ENCODE assay signal across 12 cellular contexts in genomic region chr10:119138341-119139306, GRCh38. TPM values are rescaled to one million over a fixed set of nuclear protein-coding genes. Genes with fewer than 3 reads are reported as not detected.
DNase-seq lines count a peak whose midpoint lies in the region; ATAC-seq and TF ChIP-seq lines count a peak whose summit lies in the region.
"Had no signal": no experiment of that assay in that cellular context is flagged by ENCODE, and none has a peak within 500 bp of the region (broad histone marks: within the 10 kb centered on the region; RNA-seq: fewer than 3 reads in every experiment).

No MANE protein-coding gene starts in this region.

- no peak overlapping the region for H2BK20ac ChIP-seq in H9 (ENCODE audit: low read depth, low read length, poor library complexity, severe bottlenecking)

- no peaks in the 10 kb centered on the region for H4K20me1 ChIP-seq in H9 (ENCODE audit: control insufficient read depth, insufficient read depth, insufficient read length)

- H3T11ph ChIP-seq in H9 (ENCODE audit: low read length), result no peak overlapping the region

- no peaks in the 10 kb centered on the region for H3K27me3 Mint-ChIP-seq in activated CD4-positive, alpha-beta T cell treated with anti-CD3 and anti-CD28 coated beads, Interleukin-2, amount 10 ng/mL, durations not matched to agents 7 days and 5 days
- H3K27me3 Mint-ChIP-seq in H9 (ENCODE audit: low read depth), result no peaks in the 10 kb centered on the region; the same call in 1 of the 2 replicates
- H3K27me3 Mint-ChIP-seq in T-cell, result no peaks in the 10 kb centered on the region
- H3K27me3 Mint-ChIP-seq: stimulated activated memory B cell treated with anti-CD40 and anti-IgM and Interleukin-4, amounts not matched to agents 10 μg/mL and 1 μg/mL and 100 μg/mL, for 72 hours had no signal

- H4K8ac ChIP-seq in H9 (replicated peaks; ENCODE audit: insufficient read length, low read depth, low read length), result no peak overlapping the region

- H3K9me3 ChIP-seq in H9 (ENCODE audit: control insufficient read depth, low read depth, low read length) (no peaks in the 10 kb centered on the region), mucosa of descending colon (no peaks in the 10 kb centered on the region)
- H3K9me3 ChIP-seq: SJSA1 had no signal

- H3K4me1 ChIP-seq in H9 (ENCODE audit: insufficient read depth, low read length) (no peaks in the 10 kb centered on the region), mucosa of descending colon (ENCODE audit: low read depth) (no peaks in the 10 kb centered on the region)
- H3K4me1 ChIP-seq: SJSA1 had no signal

- peak overlapping the region; percentile 75 for H3K27ac Mint-ChIP-seq in activated CD4-positive, alpha-beta T cell treated with anti-CD3 and anti-CD28 coated beads, Interleukin-2, amount 10 ng/mL, durations not matched to agents 7 days and 5 days
- H3K27ac Mint-ChIP-seq in H9 (peak overlapping the region in 2 of 3 experiments; percentile 32 to 69; a peak in 2 of 7 replicates), T-cell (peak overlapping the region; percentile 10 to 78)
- H3K27ac Mint-ChIP-seq: stimulated activated memory B cell treated with anti-CD40 and anti-IgM and Interleukin-4, amounts not matched to agents 10 μg/mL and 1 μg/mL and 100 μg/mL, for 72 hours had no signal

- no CpG with 5 or more reads among the region's 17 CpGs for WGBS in H9 (ENCODE audit: extremely low coverage, insufficient read length, low lambda C conversion rate)

- intact Hi-C loops in mucosa of descending colon (cut with DNase I, micrococcal nuclease), result no loop called here

- no peak overlapping the region for H3K4me3 ChIP-seq in mucosa of descending colon
- H3K4me3 ChIP-seq: SJSA1 had no signal

- no peak overlapping the region for H4K91ac ChIP-seq in H9 (ENCODE audit: insufficient read length, low read depth, low read length)

- CTCF ChIA-PET in activated CD4-positive, alpha-beta T cell treated with anti-CD3 and anti-CD28 coated beads, Interleukin-2, amount 10 ng/mL, durations not matched to agents 7 days and 5 days (lab: Charles Lee), result interaction anchor here (0.6 to 1.6 kb wide), 4 partner anchors 19 to 361 kb away, joined by 3 to 4 read pairs (median 3); no protein-coding TSS in a partner anchor
- CTCF ChIA-PET in T-cell (lab: Charles Lee), result interaction anchor here (0.6 to 0.7 kb wide), 5 partner anchors 23 to 625 kb away, joined by 3 to 7 read pairs (median 3); no protein-coding TSS in a partner anchor

- H3K4me1 Mint-ChIP-seq in activated CD4-positive, alpha-beta T cell treated with anti-CD3 and anti-CD28 coated beads, Interleukin-2, amount 10 ng/mL, durations not matched to agents 7 days and 5 days, result peaks cover 40% of the 10 kb centered on the region
- H3K4me1 Mint-ChIP-seq in H9 (no peaks in the 10 kb centered on the region), T-cell (peaks cover 11 to 14% (median 11%) of the 10 kb centered on the region in 3 donors)
- H3K4me1 Mint-ChIP-seq: stimulated activated memory B cell treated with anti-CD40 and anti-IgM and Interleukin-4, amounts not matched to agents 10 μg/mL and 1 μg/mL and 100 μg/mL, for 72 hours had no signal

- no peak overlapping the region for H2BK12ac ChIP-seq in H9 (ENCODE audit: insufficient read length, low read depth, low read length)

- peaks cover 32% of the 10 kb centered on the region for H3K36me3 Mint-ChIP-seq in activated CD4-positive, alpha-beta T cell treated with anti-CD3 and anti-CD28 coated beads, Interleukin-2, amount 10 ng/mL, durations not matched to agents 7 days and 5 days (ENCODE audit: low read depth)
- peaks cover 5 to 28% (median 19%) of the 10 kb centered on the region in 3 experiments; a peak in 6 of 7 replicates for H3K36me3 Mint-ChIP-seq in H9 (ENCODE audit: insufficient read depth in 1 of 3, low read depth in 3 of 3)
- peaks cover 31% of the 10 kb centered on the region for H3K36me3 Mint-ChIP-seq in T-cell

- no peak overlapping the region for H3K9ac ChIP-seq in H9 (ENCODE audit: extremely low read depth, insufficient read length, low read length)

- POLR2A ChIA-PET in activated CD4-positive, alpha-beta T cell treated with anti-CD3 and anti-CD28 coated beads, Interleukin-2, amount 10 ng/mL, durations not matched to agents 7 days and 5 days (lab: Charles Lee), result no interaction called here
- POLR2A ChIA-PET in T-cell (lab: Charles Lee), result no interaction called here

- H3K23ac ChIP-seq in H9 (ENCODE audit: insufficient read length, low read depth, low read length), result no peak overlapping the region

- ATAC-seq in T-cell (replicated peaks in 1 of 4), result no peak
- peak; percentile 15 for ATAC-seq in mucosa of descending colon
- ATAC-seq in GM19467 (IDR thresholded peaks at IDR 0.05; ENCODE audit: unreplicated experiment), result no peak

- no peak overlapping the region for H3K4me2 ChIP-seq in H9 (ENCODE audit: insufficient read depth, insufficient read length, low read length)

- H2BK5ac ChIP-seq in H9 (ENCODE audit: insufficient read length, low read length), result no peak overlapping the region

- H3K36me3 ChIP-seq in mucosa of descending colon (ENCODE audit: low read depth), result no peaks in the 10 kb centered on the region

- H2BK120ac ChIP-seq in H9 (ENCODE audit: low read depth, low read length, poor library complexity, severe bottlenecking), result no peak overlapping the region

- H3K79me1 ChIP-seq in H9 (ENCODE audit: insufficient read depth, low read depth, low read length, poor library complexity, severe bottlenecking), result no peaks in the 10 kb centered on the region

- peaks cover 2% of the 10 kb centered on the region for H3K9me3 Mint-ChIP-seq in activated CD4-positive, alpha-beta T cell treated with anti-CD3 and anti-CD28 coated beads, Interleukin-2, amount 10 ng/mL, durations not matched to agents 7 days and 5 days
- no peaks in the 10 kb centered on the region; a peak in 1 of 5 replicates for H3K9me3 Mint-ChIP-seq in H9
- H3K9me3 Mint-ChIP-seq in T-cell, result no peaks in the 10 kb centered on the region
- H3K9me3 Mint-ChIP-seq: stimulated activated memory B cell treated with anti-CD40 and anti-IgM and Interleukin-4, amounts not matched to agents 10 μg/mL and 1 μg/mL and 100 μg/mL, for 72 hours had no signal

- TF ChIP-seq CTCF in H9 (conservative IDR thresholded peaks at IDR 0.05), result no peak
- no peak for TF ChIP-seq CTCF in mucosa of descending colon (IDR thresholded peaks at IDR 0.05)

- H3K4me3 Mint-ChIP-seq in activated CD4-positive, alpha-beta T cell treated with anti-CD3 and anti-CD28 coated beads, Interleukin-2, amount 10 ng/mL, durations not matched to agents 7 days and 5 days, result no peak overlapping the region
- H3K4me3 Mint-ChIP-seq in H9 (no peak overlapping the region), T-cell (no peak overlapping the region)
- H3K4me3 Mint-ChIP-seq: stimulated activated memory B cell treated with anti-CD40 and anti-IgM and Interleukin-4, amounts not matched to agents 10 μg/mL and 1 μg/mL and 100 μg/mL, for 72 hours had no signal

- H3K56ac ChIP-seq in H9 (ENCODE audit: insufficient read length, low read depth, low read length), result no peak overlapping the region

- no peak overlapping the region for H2AK5ac ChIP-seq in H9 (ENCODE audit: insufficient read length, low read length)

- no peak overlapping the region for H2BK15ac ChIP-seq in H9 (ENCODE audit: low read depth, low read length)

- H3K23me2 ChIP-seq in H9 (ENCODE audit: insufficient read length, low read depth, low read length, poor library complexity, severe bottlenecking), result no peaks in the 10 kb centered on the region

- H3K18ac ChIP-seq in H9 (ENCODE audit: insufficient read length, low read depth, low read length), result no peak overlapping the region

- no peak overlapping the region for H3K14ac ChIP-seq in H9 (ENCODE audit: insufficient read depth, low read length)

- H2AFZ ChIP-seq in H9 (ENCODE audit: low read length), result no peak overlapping the region

- H4K5ac ChIP-seq in H9 (ENCODE audit: insufficient read length, low read depth, low read length), result no peak overlapping the region

- DNase-seq in activated CD4-positive, alpha-beta T cell treated with anti-CD3 and anti-CD28 coated beads, Interleukin-2, amount 10 ng/mL, durations not matched to agents 7 days and 5 days, result no peak
- DNase-seq in activated CD4-positive, alpha-beta T cell treated with anti-CD3 and anti-CD28 coated beads, Interleukin-2, amount 50 U/mL, for 48 hours, result no peak
- no peak for DNase-seq in H9
- DNase-seq in T-cell, result no peak
- no peak for DNase-seq in mucosa of descending colon
- no peak for DNase-seq in HuH-7 (ENCODE audit: low spot score)
- no peak for DNase-seq in AG08396 (ENCODE audit: low spot score)
- DNase-seq: midbrain, NCI-H748 treated with DMSO at 0.1 percent for 48 hours had no signal

- no peaks in the 10 kb centered on the region for H3K79me2 ChIP-seq in H9 (ENCODE audit: insufficient read depth, low read length)

- H3K4ac ChIP-seq in H9 (ENCODE audit: low read depth, low read length), result no peak overlapping the region

- H3K27ac ChIP-seq in H9 (ENCODE audit: insufficient read length, low read depth, low read length), result no peak overlapping the region
- H3K27ac ChIP-seq: SJSA1 had no signal

- H3K27me3 ChIP-seq in H9 (ENCODE audit: insufficient read depth, low read length), result no peaks in the 10 kb centered on the region
- H3K27me3 ChIP-seq: SJSA1 had no signal

RNA-seq across cellular contexts. Expression of gene SFXN4, which starts 26.9 kb away (rescaled TPM):
- total RNA-seq in activated CD4-positive, alpha-beta T cell treated with anti-CD3 and anti-CD28 coated beads, Interleukin-2, amount 10 ng/mL, durations not matched to agents 7 days and 5 days, result 10 to 100 TPM; 19.0 to 20.1 TPM
- 21.9 and 24.9 TPM in 2 replicates for total RNA-seq in H9 (2021)
- 10 to 100 TPM; 10.4 to 19.4 (median 13.9) TPM for total RNA-seq in T-cell
- total RNA-seq in mucosa of descending colon, result 10 to 100 TPM; 25.4 to 48.8 (median 34.6) TPM

RNA-seq across cellular contexts. Expression of gene DENND10, which starts 34.7 kb away (rescaled TPM):
- total RNA-seq in activated CD4-positive, alpha-beta T cell treated with anti-CD3 and anti-CD28 coated beads, Interleukin-2, amount 10 ng/mL, durations not matched to agents 7 days and 5 days, result 10 to 100 TPM; 45.4 to 49.4 TPM
- total RNA-seq in H9 (2021) (62.7 and 63.2 TPM in 2 replicates), T-cell (10 to 100 TPM; 28.5 to 52.4 (median 41.7) TPM), mucosa of descending colon (10 to 100 TPM; 36.6 to 39.9 (median 38.0) TPM)

RNA-seq across cellular contexts. Expression of gene PRDX3, which starts 40.0 kb away (rescaled TPM):
- 100 to 1,000 TPM; 121 to 122 TPM for total RNA-seq in activated CD4-positive, alpha-beta T cell treated with anti-CD3 and anti-CD28 coated beads, Interleukin-2, amount 10 ng/mL, durations not matched to agents 7 days and 5 days
- total RNA-seq in H9 (2021) (181 TPM in 2 replicates), T-cell (10 to 100 TPM; 15.7 to 36.2 (median 34.7) TPM), mucosa of descending colon (100 to 1,000 TPM in 2 of 3 donors, 10 to 100 TPM in 1; 98.6 to 140 (median 107) TPM)

RNA-seq across cellular contexts. Expression of gene EIF3A, which starts 58.0 kb away (rescaled TPM):
- 100 to 1,000 TPM; 132 to 145 TPM for total RNA-seq in activated CD4-positive, alpha-beta T cell treated with anti-CD3 and anti-CD28 coated beads, Interleukin-2, amount 10 ng/mL, durations not matched to agents 7 days and 5 days
- total RNA-seq in H9 (2021) (206 TPM in 2 replicates), T-cell (100 to 1,000 TPM; 102 to 124 (median 111) TPM), mucosa of descending colon (100 to 1,000 TPM in 2 of 3 donors, 10 to 100 TPM in 1; 94.5 to 124 (median 114) TPM)
